17 cellular contexts compared by ENCODE assay signal in the genomic region with DNA sequence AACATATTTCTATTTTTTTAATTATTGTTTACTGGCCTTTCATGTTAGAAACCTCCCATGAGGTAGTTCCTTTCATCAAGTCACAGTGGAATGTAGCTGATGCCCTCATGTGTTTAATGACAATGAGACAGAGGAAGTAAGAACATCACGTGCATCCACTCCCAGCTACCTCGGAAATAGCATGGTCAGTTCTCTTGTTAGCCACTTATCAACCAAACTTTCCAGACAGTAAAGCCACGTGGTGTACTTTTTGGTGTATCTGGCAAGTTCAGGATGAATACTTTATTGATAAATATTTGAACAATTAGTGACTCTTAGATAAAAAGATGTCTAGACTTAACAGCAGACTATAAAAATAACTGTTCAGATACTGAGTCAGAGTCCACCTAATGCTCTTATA.
"Had no signal": no experiment of that assay in that cellular context is flagged by ENCODE, and none has a peak within 500 bp of the region (broad histone marks: within the 10 kb centered on the region; RNA-seq: fewer than 3 reads in every experiment).

No MANE protein-coding gene starts in this region.

- H3K4me3 Mint-ChIP-seq: activated CD4-positive, alpha-beta memory T cell treated with anti-CD3 and anti-CD28 coated beads, Interleukin-2, amount 10 ng/mL, durations not matched to agents 7 days and 5 days; activated naive CD8-positive, alpha-beta T cell treated with anti-CD3 and anti-CD28 coated beads, Interleukin-2, amount 10 ng/mL, durations not matched to agents 7 days and 5 days; neural crest cell; stimulated activated naive CD8-positive, alpha-beta T cell treated with anti-CD3 and anti-CD28 coated beads, Interleukin-15, amount 100 ng/mL, for 72 hours; T-helper 2 cell treated with Interferon-gamma antibody and Interleukin-4, amounts not matched to agents 5 μg/mL and 100 μg/mL, for 36 hours had no signal

- H3K9me3 Mint-ChIP-seq: activated CD4-positive, alpha-beta memory T cell treated with anti-CD3 and anti-CD28 coated beads, Interleukin-2, amount 10 ng/mL, durations not matched to agents 7 days and 5 days; activated naive CD8-positive, alpha-beta T cell treated with anti-CD3 and anti-CD28 coated beads, Interleukin-2, amount 10 ng/mL, durations not matched to agents 7 days and 5 days; neural crest cell; stimulated activated naive CD8-positive, alpha-beta T cell treated with anti-CD3 and anti-CD28 coated beads, Interleukin-15, amount 100 ng/mL, for 72 hours; T-helper 2 cell treated with Interferon-gamma antibody and Interleukin-4, amounts not matched to agents 5 μg/mL and 100 μg/mL, for 36 hours had no signal

- H3K4me1 ChIP-seq: testis, upper lobe of right lung had no signal

- H3K4me3 ChIP-seq: esophagus muscularis mucosa, heart left ventricle, pancreas, testis, upper lobe of right lung had no signal

- H3K27me3 ChIP-seq: esophagus muscularis mucosa, foreskin keratinocyte, heart left ventricle, pancreas, testis, upper lobe of right lung had no signal

- H3K4me1 Mint-ChIP-seq: activated CD4-positive, alpha-beta memory T cell treated with anti-CD3 and anti-CD28 coated beads, Interleukin-2, amount 10 ng/mL, durations not matched to agents 7 days and 5 days; activated naive CD8-positive, alpha-beta T cell treated with anti-CD3 and anti-CD28 coated beads, Interleukin-2, amount 10 ng/mL, durations not matched to agents 7 days and 5 days; stimulated activated naive CD8-positive, alpha-beta T cell treated with anti-CD3 and anti-CD28 coated beads, Interleukin-15, amount 100 ng/mL, for 72 hours had no signal

- H3K36me3 Mint-ChIP-seq: activated naive CD8-positive, alpha-beta T cell treated with anti-CD3 and anti-CD28 coated beads, Interleukin-2, amount 10 ng/mL, durations not matched to agents 7 days and 5 days had no signal

- DNase-seq: activated CD4-positive, alpha-beta memory T cell treated with anti-CD3 and anti-CD28 coated beads, Interleukin-2, amount 10 ng/mL, durations not matched to agents 7 days and 5 days; activated naive CD8-positive, alpha-beta T cell treated with anti-CD3 and anti-CD28 coated beads, Interleukin-2, amount 10 ng/mL, durations not matched to agents 7 days and 5 days; activated T-cell treated with anti-CD3 and anti-CD28 coated beads, Interleukin-2, amount 50 U/mL, for 48 hours; anterior cingulate cortex; foreskin keratinocyte; heart left ventricle; pancreas; stimulated activated CD4-positive, alpha-beta T cell treated with anti-CD3 and anti-CD28 coated beads, Interleukin-4, amount 100 ng/mL, for 24 hours; stimulated activated naive CD8-positive, alpha-beta T cell treated with anti-CD3 and anti-CD28 coated beads, Interleukin-15, amount 100 ng/mL, for 72 hours; testis; upper lobe of right lung had no signal

- H3K9me3 ChIP-seq: esophagus muscularis mucosa, heart left ventricle, pancreas, testis, upper lobe of right lung had no signal

- H3K36me3 ChIP-seq: esophagus muscularis mucosa, heart left ventricle, pancreas, upper lobe of right lung had no signal

- H3K27me3 Mint-ChIP-seq: activated CD4-positive, alpha-beta memory T cell treated with anti-CD3 and anti-CD28 coated beads, Interleukin-2, amount 10 ng/mL, durations not matched to agents 7 days and 5 days; activated naive CD8-positive, alpha-beta T cell treated with anti-CD3 and anti-CD28 coated beads, Interleukin-2, amount 10 ng/mL, durations not matched to agents 7 days and 5 days; stimulated activated naive CD8-positive, alpha-beta T cell treated with anti-CD3 and anti-CD28 coated beads, Interleukin-15, amount 100 ng/mL, for 72 hours had no signal

- H3K27ac Mint-ChIP-seq: activated CD4-positive, alpha-beta memory T cell treated with anti-CD3 and anti-CD28 coated beads, Interleukin-2, amount 10 ng/mL, durations not matched to agents 7 days and 5 days; activated naive CD8-positive, alpha-beta T cell treated with anti-CD3 and anti-CD28 coated beads, Interleukin-2, amount 10 ng/mL, durations not matched to agents 7 days and 5 days; stimulated activated naive CD8-positive, alpha-beta T cell treated with anti-CD3 and anti-CD28 coated beads, Interleukin-15, amount 100 ng/mL, for 72 hours; T-helper 2 cell treated with Interferon-gamma antibody and Interleukin-4, amounts not matched to agents 5 μg/mL and 100 μg/mL, for 36 hours had no signal

- FAIRE-seq: bronchial epithelial cell, endometrium, keratinocyte, pancreas had no signal

- H3K27ac ChIP-seq: esophagus muscularis mucosa, foreskin keratinocyte, pancreas, testis, upper lobe of right lung had no signal

- ATAC-seq: foreskin keratinocyte; pancreas; stimulated activated naive CD8-positive, alpha-beta T cell treated with anti-CD3 and anti-CD28 coated beads, Interleukin-15, amount 100 ng/mL, for 72 hours; upper lobe of right lung had no signal
